ENCODE assay signal across 8 cellular contexts in the genomic region with DNA sequence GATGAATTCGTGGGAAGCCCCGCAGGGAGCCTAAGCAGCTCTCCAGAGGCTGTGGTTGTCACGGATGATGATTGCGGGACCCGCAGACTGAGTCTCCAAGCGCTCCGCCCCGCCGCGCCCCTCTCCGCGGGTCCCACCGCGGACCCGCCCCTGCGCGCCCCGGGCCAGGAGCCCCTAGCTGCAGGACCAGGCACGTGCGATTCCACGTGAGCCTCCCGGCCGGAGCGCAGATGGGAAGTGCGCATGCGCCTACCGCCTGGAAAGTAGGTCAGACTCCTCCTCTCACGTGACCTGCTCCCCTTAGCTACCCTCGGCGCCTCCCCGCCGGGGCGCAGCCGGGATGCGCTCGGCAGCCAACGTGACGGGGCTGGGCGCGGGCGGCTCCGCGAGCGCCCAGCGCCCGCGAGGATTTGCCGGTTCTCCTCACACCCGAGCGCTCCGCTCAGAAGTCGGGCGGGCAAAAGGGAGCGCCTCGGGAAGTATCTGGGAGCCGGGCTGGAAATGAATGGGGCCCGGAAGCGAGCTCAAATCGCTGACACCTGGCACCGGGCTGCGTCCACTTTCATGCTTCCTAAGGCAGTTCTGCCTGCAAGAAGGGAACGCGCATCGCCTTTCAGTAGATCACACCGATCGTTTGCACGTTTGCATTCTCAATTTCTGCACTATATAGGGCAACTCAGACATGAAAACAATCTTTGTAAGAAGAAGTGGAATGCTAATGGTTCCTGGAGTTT. TPM values are rescaled to one million over a fixed set of nuclear protein-coding genes. Genes with fewer than 3 reads are reported as not detected.
DNase-seq lines count a peak whose midpoint lies in the region; TF ChIP-seq lines count a peak whose summit lies in the region.

No MANE protein-coding gene starts in this region.

- H3K4me3 ChIP-seq in neural progenitor cell, result peak overlapping the region; percentile 55
- H3K4me3 ChIP-seq in stomach smooth muscle (ENCODE audit: low read length in 2 of 2), result peak overlapping the region; percentile 81

- DNase-seq in EL, result peak; percentile 90
- DNase-seq in GOT3 (lab: John Stamatoyannopoulos, UW), result peak; percentile 81
- peak; percentile 90 to 95 for DNase-seq in Kasumi-1 (lab: John Stamatoyannopoulos, UW)
- DNase-seq in SHP77 treated with DMSO at 0.1 percent for 48 hours (lab: John Stamatoyannopoulos, UW), result peak; percentile 80
- DNase-seq in activated naive CD4-positive, alpha-beta T cell (lab: John Stamatoyannopoulos, UW), result peak; percentile 45 to 72 (median 63)
- DNase-seq in foreskin melanocyte, result peak; percentile 80
- peak; percentile 96 for DNase-seq in neural progenitor cell (ENCODE audit: low spot score)

- H3K27ac Mint-ChIP-seq in neural progenitor cell, result no peak overlapping the region

- peaks cover 19% of the 10 kb centered on the region for H3F3A ChIP-seq in neural progenitor cell (ENCODE audit: low read depth)

- H4K20me1 ChIP-seq in neural progenitor cell (ENCODE audit: low read depth), result no peaks in the 10 kb centered on the region

- no peak overlapping the region for H3K9ac ChIP-seq in neural progenitor cell
- peak overlapping the region; percentile 55 to 71 for H3K9ac ChIP-seq in stomach smooth muscle (ENCODE audit: low read length in 2 of 2)

- no peaks in the 10 kb centered on the region for H3K9me3 Mint-ChIP-seq in neural progenitor cell

- peaks cover 53% of the 10 kb centered on the region for H3K27me3 ChIP-seq in neural progenitor cell
- no peaks in the 10 kb centered on the region for H3K27me3 ChIP-seq in stomach smooth muscle (ENCODE audit: control insufficient read depth in 1 of 2, insufficient read depth in 2 of 2, low read length in 2 of 2)

- H3K27me3 Mint-ChIP-seq in neural progenitor cell (ENCODE audit: insufficient read depth, low read depth), result peaks cover 4% of the 10 kb centered on the region

- H3K4me1 Mint-ChIP-seq in neural progenitor cell, result peaks cover 8% of the 10 kb centered on the region

- H3K36me3 ChIP-seq in neural progenitor cell, result no peaks in the 10 kb centered on the region
- H3K36me3 ChIP-seq in stomach smooth muscle (ENCODE audit: control insufficient read depth in 2 of 2, insufficient read depth in 2 of 2, low read length in 2 of 2), result no peaks in the 10 kb centered on the region

- H3K4me1 ChIP-seq in neural progenitor cell, result peaks cover 8% of the 10 kb centered on the region
- peaks cover 14% of the 10 kb centered on the region for H3K4me1 ChIP-seq in stomach smooth muscle (ENCODE audit: control insufficient read depth, insufficient read depth, low read length)

- H3K36me3 Mint-ChIP-seq in neural progenitor cell, result no peaks in the 10 kb centered on the region

- no peaks in the 10 kb centered on the region for H3K79me2 ChIP-seq in neural progenitor cell (ENCODE audit: low read depth)

- peak overlapping the region; percentile 86 for H2AFZ ChIP-seq in neural progenitor cell (replicated peaks)

- peak overlapping the region; percentile 92 for H3K4me3 Mint-ChIP-seq in neural progenitor cell

- H3K9me3 ChIP-seq in neural progenitor cell (ENCODE audit: low read depth), result no peaks in the 10 kb centered on the region
- H3K9me3 ChIP-seq in stomach smooth muscle (ENCODE audit: control insufficient read depth in 2 of 2, low read length in 2 of 2), result no peaks in the 10 kb centered on the region

- peak; percentile 14 for TF ChIP-seq CTCF in neural progenitor cell (IDR thresholded peaks at IDR 0.05)

- no peak overlapping the region for H3K27ac ChIP-seq in neural progenitor cell
- peak overlapping the region; percentile 89 for H3K27ac ChIP-seq in stomach smooth muscle (ENCODE audit: low read length)

- H3K4me2 ChIP-seq in neural progenitor cell, result peak overlapping the region; percentile 86

RNA-seq across cellular contexts. Expression of gene HLF, which starts 26.4 kb away (rescaled TPM):
- 0.06 and 0.11 TPM in 2 replicates for total RNA-seq in neural progenitor cell (ENCODE audit: low replicate concordance)
